In genomic region chr6:170165501-170166117, GRCh38 we compare ENCODE assay signal across 18 cellular contexts.
DNase-seq lines count a peak whose midpoint lies in the region; ATAC-seq and TF ChIP-seq lines count a peak whose summit lies in the region.
"Had no signal": no experiment of that assay in that cellular context is flagged by ENCODE, and none has a peak within 500 bp of the region (broad histone marks: within the 10 kb centered on the region; RNA-seq: fewer than 3 reads in every experiment).

No MANE protein-coding gene starts in this region.

- no peak for DNase-seq in coronary artery (ENCODE audit: low spot score)
- peak; percentile 24 to 75 for DNase-seq in left lung
- peak; percentile 64 for DNase-seq in sigmoid colon
- DNase-seq in OCI-M2 (lab: John Stamatoyannopoulos, UW; ENCODE audit: unreplicated experiment), result no peak
- no peak for DNase-seq in H7
- no peak for DNase-seq in hepatic stellate cell (ENCODE audit: low spot score)
- DNase-seq: activated CD4-positive, alpha-beta T cell treated with anti-CD3 and anti-CD28 coated beads for 36 hours; EL; NCI-H1048; NCI-H345; NCI-H82; SIG-M5; T-cell had no signal

- peaks cover 28 to 53% (median 45%) of the 10 kb centered on the region in 10 experiments for H3K4me1 ChIP-seq in BLaER1 treated with 17β-estradiol and CSF1 and Interleukin-3, amounts not matched to agents 10 nM and 100 nM
- H3K4me1 ChIP-seq in left lung (no peaks in the 10 kb centered on the region), sigmoid colon (no peaks in the 10 kb centered on the region)

- H4K20me1 ChIP-seq in BLaER1 treated with 17β-estradiol and CSF1 and Interleukin-3, amounts not matched to agents 10 nM and 100 nM, result 0 out of 22 replicates have a peak, but pooled peaks cover 0 to 5% (median 0%) of the 10 kb centered on the region in 11 experiments

- H3K36me3 ChIP-seq in BLaER1 treated with 17β-estradiol and CSF1 and Interleukin-3, amounts not matched to agents 10 nM and 100 nM, result no peaks in the 10 kb centered on the region
- H3K36me3 ChIP-seq in left lung (no peaks in the 10 kb centered on the region), sigmoid colon (no peaks in the 10 kb centered on the region), H7 (replicated peaks; ENCODE audit: control insufficient read depth, insufficient read depth, low read length) (no peaks in the 10 kb centered on the region)
- H3K36me3 ChIP-seq: neutrophil had no signal

- TF ChIP-seq POLR2A in sigmoid colon (IDR thresholded peaks at IDR 0.05), result no peak

- H3K4me2 ChIP-seq in BLaER1 treated with 17β-estradiol and CSF1 and Interleukin-3, amounts not matched to agents 10 nM and 100 nM, result peak overlapping the region in 6 of 11 experiments; percentile 75 to 84 (median 78); a peak in 8 of 22 replicates

- no peak for ATAC-seq in left lung
- ATAC-seq in HG02885 (IDR thresholded peaks at IDR 0.05; ENCODE audit: poor library complexity, unreplicated experiment), result no peak
- ATAC-seq: activated CD4-positive, alpha-beta T cell treated with anti-CD3 and anti-CD28 coated beads for 36 hours; T-cell had no signal

- TF ChIP-seq EP300 in sigmoid colon (IDR thresholded peaks at IDR 0.05), result no peak

- TF ChIP-seq CTCF in coronary artery (IDR thresholded peaks at IDR 0.05), result no peak
- no peak for TF ChIP-seq CTCF in left lung (IDR thresholded peaks at IDR 0.05)
- no peak for TF ChIP-seq CTCF in sigmoid colon (IDR thresholded peaks at IDR 0.05)

- intact Hi-C loops in left lung (cut with DNase I) (no loop called here), sigmoid colon (cut with DNase I) (no loop called here)

- no peak overlapping the region for H3K9ac ChIP-seq in BLaER1 treated with 17β-estradiol and CSF1 and Interleukin-3, amounts not matched to agents 10 nM and 100 nM

- peaks cover 22 to 37% (median 31%) of the 10 kb centered on the region in 11 experiments for H3K9me3 ChIP-seq in BLaER1 treated with 17β-estradiol and CSF1 and Interleukin-3, amounts not matched to agents 10 nM and 100 nM (replicated peaks in 1 of 11)
- H3K9me3 ChIP-seq in left lung, result no peaks in the 10 kb centered on the region
- H3K9me3 ChIP-seq in sigmoid colon, result no peaks in the 10 kb centered on the region

- H3K4me3 ChIP-seq in BLaER1 treated with 17β-estradiol and CSF1 and Interleukin-3, amounts not matched to agents 10 nM and 100 nM, result no peak overlapping the region
- H3K4me3 ChIP-seq in coronary artery (peak overlapping the region; percentile 10), left lung (no peak overlapping the region), sigmoid colon (no peak overlapping the region), H7 (ENCODE audit: insufficient read depth, low read depth, low read length) (no peak overlapping the region)

- 83% methylated on average over 20 of the region's 20 CpGs for WGBS in sigmoid colon, 2 donors

- H3K27ac ChIP-seq in BLaER1 treated with 17β-estradiol and CSF1 and Interleukin-3, amounts not matched to agents 10 nM and 100 nM, result no peak overlapping the region
- H3K27ac ChIP-seq in coronary artery, result no peak overlapping the region
- no peak overlapping the region for H3K27ac ChIP-seq in left lung
- no peak overlapping the region for H3K27ac ChIP-seq in sigmoid colon
- H3K27ac ChIP-seq: C4-2B, HL-60, neutrophil had no signal

- no peaks in the 10 kb centered on the region for H3K27me3 ChIP-seq in BLaER1 treated with 17β-estradiol and CSF1 and Interleukin-3, amounts not matched to agents 10 nM and 100 nM
- no peaks in the 10 kb centered on the region for H3K27me3 ChIP-seq in left lung
- H3K27me3 ChIP-seq in sigmoid colon, result no peaks in the 10 kb centered on the region
- H3K27me3 ChIP-seq in H7 (ENCODE audit: control insufficient read depth, insufficient read depth, low read length), result no peaks in the 10 kb centered on the region
- H3K27me3 ChIP-seq: neutrophil had no signal

Comparison
In these comparisons a context has a peak if more than half of its experiments do, and no peak if none do; other contexts are left out.
1. DNase-seq: peak in left lung (2 of 2) and sigmoid colon (single experiment); none in coronary artery (single experiment), OCI-M2 (single experiment), H7 (single experiment) and hepatic stellate cell (single experiment).